Comparison of ENCODE assay signal across 31 cellular contexts in genomic region chr9:4642351-4642750, GRCh38. TPM values are rescaled to one million over a fixed set of nuclear protein-coding genes. Genes with fewer than 3 reads are reported as not detected.
"Had no signal": no experiment of that assay in that cellular context is flagged by ENCODE, and none has a peak within 500 bp of the region (broad histone marks: within the 10 kb centered on the region; RNA-seq: fewer than 3 reads in every experiment).

No MANE protein-coding gene starts in this region.

- H3K4me1 Mint-ChIP-seq: activated B cell treated with CpG ODN at 0.5 μM for 24 hours; activated CD4-positive, alpha-beta T cell treated with anti-CD3 and anti-CD28 coated beads, Interleukin-2, amount 10 ng/mL, durations not matched to agents 24 days and 14 days; activated naive CD8-positive, alpha-beta T cell treated with anti-CD3 and anti-CD28 coated beads, Interleukin-2, amount 50 U/mL, for 24 hours; brain had no signal

- H3K9me3 ChIP-seq: ascending aorta had no signal

- H3K27ac ChIP-seq: ascending aorta, cardiac muscle cell, VCaP had no signal

- ATAC-seq: activated CD8-positive, alpha-beta T cell treated with anti-CD3 and anti-CD28 coated beads for 36 hours; activated naive CD8-positive, alpha-beta T cell treated with anti-CD3 and anti-CD28 coated beads, Interleukin-2, amount 50 U/mL, for 24 hours; activated T-cell treated with anti-CD3 and anti-CD28 coated beads, Interleukin-2, amount 50 U/mL, for 4 hours had no signal

- DNase-seq: activated B cell treated with CpG ODN at 0.5 μM for 24 hours; activated CD4-positive, alpha-beta memory T cell treated with anti-CD3 and anti-CD28 coated beads for 36 hours; activated CD4-positive, alpha-beta T cell treated with anti-CD3 and anti-CD28 coated beads for 4 hours; activated CD4-positive, alpha-beta T cell treated with anti-CD3 and anti-CD28 coated beads, Interleukin-2, amount 10 ng/mL, durations not matched to agents 24 days and 14 days; activated CD4-positive, alpha-beta T cell treated with anti-CD3 and anti-CD28 coated beads, Interleukin-2, amount 50 U/mL, for 1 hour; activated CD4-positive, alpha-beta T cell treated with anti-CD3 and anti-CD28 coated beads, Interleukin-2, amount 50 U/mL, for 4 hours; activated CD4-positive, CD25-positive, alpha-beta regulatory T cell treated with anti-CD3 and anti-CD28 coated beads, Interleukin-2, amount 50 U/mL, for 72 hours; activated CD8-positive, alpha-beta memory T cell treated with anti-CD3 and anti-CD28 coated beads, Interleukin-2, amount 50 U/mL, for 4 hours; activated CD8-positive, alpha-beta T cell treated with anti-CD3 and anti-CD28 coated beads for 36 hours; activated effector memory CD4-positive, alpha-beta T cell treated with Interleukin-2 at 50 U/mL for 16 hours; activated gamma-delta T cell; activated naive CD4-positive, alpha-beta T cell treated with anti-CD3 and anti-CD28 coated beads, Interleukin-2, amount 10 ng/mL, durations not matched to agents 7 days and 5 days; activated naive CD4-positive, alpha-beta T cell treated with Interleukin-2 at 50 U/mL for 16 hours; activated naive CD8-positive, alpha-beta T cell treated with anti-CD3 and anti-CD28 coated beads, Interleukin-2, amount 10 ng/mL, durations not matched to agents 7 days and 5 days; activated naive CD8-positive, alpha-beta T cell treated with anti-CD3 and anti-CD28 coated beads, Interleukin-2, amount 50 U/mL, for 24 hours; activated T-cell treated with anti-CD3 and anti-CD28 coated beads for 4 hours; activated T-cell treated with anti-CD3 and anti-CD28 coated beads, Interleukin-2, amount 50 U/mL, for 1 hour; activated T-cell treated with anti-CD3 and anti-CD28 coated beads, Interleukin-2, amount 50 U/mL, for 4 hours; amygdala; anterior cingulate cortex; caudate nucleus; T-helper 2 cell; T-helper 9 cell had no signal

- H3K27me3 ChIP-seq: ascending aorta, cardiac muscle cell had no signal

- H3K36me3 ChIP-seq: ascending aorta, cardiac muscle cell had no signal

- H3K4me3 Mint-ChIP-seq: activated B cell treated with CpG ODN at 0.5 μM for 24 hours; activated CD4-positive, alpha-beta memory T cell treated with anti-CD3 and anti-CD28 coated beads for 36 hours; activated CD4-positive, alpha-beta T cell treated with anti-CD3 and anti-CD28 coated beads, Interleukin-2, amount 10 ng/mL, durations not matched to agents 24 days and 14 days; activated CD8-positive, alpha-beta T cell treated with anti-CD3 and anti-CD28 coated beads for 36 hours; activated naive CD4-positive, alpha-beta T cell treated with anti-CD3 and anti-CD28 coated beads, Interleukin-2, amount 10 ng/mL, durations not matched to agents 7 days and 5 days; activated naive CD4-positive, alpha-beta T cell treated with anti-CD3 and anti-CD28 coated beads, Interleukin-2, amount 50 U/mL, for 24 hours; activated naive CD8-positive, alpha-beta T cell; activated naive CD8-positive, alpha-beta T cell treated with anti-CD3 and anti-CD28 coated beads, Interleukin-2, amount 10 ng/mL, durations not matched to agents 7 days and 5 days; activated naive CD8-positive, alpha-beta T cell treated with anti-CD3 and anti-CD28 coated beads, Interleukin-2, amount 50 U/mL, for 24 hours; activated T-cell treated with anti-CD3 and anti-CD28 coated beads, Interleukin-2, amount 50 U/mL, for 4 hours; brain; T-helper 2 cell treated with Interferon-gamma antibody and Interleukin-4, amounts not matched to agents 5 μg/mL and 100 μg/mL, for 36 hours had no signal

- H3K36me3 Mint-ChIP-seq: activated CD4-positive, alpha-beta memory T cell treated with anti-CD3 and anti-CD28 coated beads for 36 hours; activated naive CD4-positive, alpha-beta T cell treated with anti-CD3 and anti-CD28 coated beads, Interleukin-2, amount 10 ng/mL, durations not matched to agents 7 days and 5 days; activated naive CD4-positive, alpha-beta T cell treated with anti-CD3 and anti-CD28 coated beads, Interleukin-2, amount 50 U/mL, for 24 hours; activated naive CD8-positive, alpha-beta T cell treated with anti-CD3 and anti-CD28 coated beads, Interleukin-2, amount 10 ng/mL, durations not matched to agents 7 days and 5 days; brain had no signal

- H3K27ac Mint-ChIP-seq: activated B cell treated with CpG ODN at 0.5 μM for 24 hours; activated CD4-positive, alpha-beta memory T cell treated with anti-CD3 and anti-CD28 coated beads for 36 hours; activated CD4-positive, alpha-beta T cell treated with anti-CD3 and anti-CD28 coated beads, Interleukin-2, amount 10 ng/mL, durations not matched to agents 24 days and 14 days; activated CD8-positive, alpha-beta T cell treated with anti-CD3 and anti-CD28 coated beads for 36 hours; activated naive CD4-positive, alpha-beta T cell treated with anti-CD3 and anti-CD28 coated beads, Interleukin-2, amount 10 ng/mL, durations not matched to agents 7 days and 5 days; activated naive CD4-positive, alpha-beta T cell treated with anti-CD3 and anti-CD28 coated beads, Interleukin-2, amount 50 U/mL, for 24 hours; activated naive CD8-positive, alpha-beta T cell; activated naive CD8-positive, alpha-beta T cell treated with anti-CD3 and anti-CD28 coated beads, Interleukin-2, amount 10 ng/mL, durations not matched to agents 7 days and 5 days; activated naive CD8-positive, alpha-beta T cell treated with anti-CD3 and anti-CD28 coated beads, Interleukin-2, amount 50 U/mL, for 24 hours; activated T-helper 2 cell treated with anti-CD3 and anti-CD28 coated beads, Interferon-gamma antibody, Interleukin-2, Interleukin-4, amounts not matched to agents 10 μg/mL and 5 μg/mL and 100 μg/mL, durations not matched to agents 14 hours and 24 hours and 36 hours; brain; T-helper 2 cell treated with Interferon-gamma antibody and Interleukin-4, amounts not matched to agents 5 μg/mL and 100 μg/mL, for 36 hours had no signal

- H3K9me3 Mint-ChIP-seq: activated B cell treated with CpG ODN at 0.5 μM for 24 hours; activated CD4-positive, alpha-beta memory T cell treated with anti-CD3 and anti-CD28 coated beads for 36 hours; activated CD4-positive, alpha-beta T cell treated with anti-CD3 and anti-CD28 coated beads, Interleukin-2, amount 10 ng/mL, durations not matched to agents 24 days and 14 days; activated CD8-positive, alpha-beta T cell treated with anti-CD3 and anti-CD28 coated beads for 36 hours; activated naive CD4-positive, alpha-beta T cell treated with anti-CD3 and anti-CD28 coated beads, Interleukin-2, amount 10 ng/mL, durations not matched to agents 7 days and 5 days; activated naive CD4-positive, alpha-beta T cell treated with anti-CD3 and anti-CD28 coated beads, Interleukin-2, amount 50 U/mL, for 24 hours; activated naive CD8-positive, alpha-beta T cell treated with anti-CD3 and anti-CD28 coated beads, Interleukin-2, amount 10 ng/mL, durations not matched to agents 7 days and 5 days; activated naive CD8-positive, alpha-beta T cell treated with anti-CD3 and anti-CD28 coated beads, Interleukin-2, amount 50 U/mL, for 24 hours; activated T-cell treated with anti-CD3 and anti-CD28 coated beads, Interleukin-2, amount 50 U/mL, for 4 hours; activated T-helper 2 cell treated with anti-CD3 and anti-CD28 coated beads, Interferon-gamma antibody, Interleukin-2, Interleukin-4, amounts not matched to agents 10 μg/mL and 5 μg/mL and 100 μg/mL, durations not matched to agents 14 hours and 24 hours and 36 hours; brain; T-helper 2 cell treated with Interferon-gamma antibody and Interleukin-4, amounts not matched to agents 5 μg/mL and 100 μg/mL, for 36 hours had no signal

- H3K27me3 Mint-ChIP-seq: activated CD4-positive, alpha-beta memory T cell treated with anti-CD3 and anti-CD28 coated beads for 36 hours; activated CD8-positive, alpha-beta T cell treated with anti-CD3 and anti-CD28 coated beads for 36 hours; activated naive CD4-positive, alpha-beta T cell treated with anti-CD3 and anti-CD28 coated beads, Interleukin-2, amount 10 ng/mL, durations not matched to agents 7 days and 5 days; activated naive CD4-positive, alpha-beta T cell treated with anti-CD3 and anti-CD28 coated beads, Interleukin-2, amount 50 U/mL, for 24 hours; activated naive CD8-positive, alpha-beta T cell; activated naive CD8-positive, alpha-beta T cell treated with anti-CD3 and anti-CD28 coated beads, Interleukin-2, amount 10 ng/mL, durations not matched to agents 7 days and 5 days; activated naive CD8-positive, alpha-beta T cell treated with anti-CD3 and anti-CD28 coated beads, Interleukin-2, amount 50 U/mL, for 24 hours had no signal

- H3K4me3 ChIP-seq: ascending aorta, cardiac muscle cell had no signal

- H3K4me1 ChIP-seq: ascending aorta had no signal

RNA-seq across cellular contexts. Expression of gene SPATA6L, which starts 23.9 kb away (rescaled TPM):
- total RNA-seq: activated CD4-positive, alpha-beta T cell treated with anti-CD3 and anti-CD28 coated beads, Interleukin-2, amount 10 ng/mL, durations not matched to agents 24 days and 14 days; ascending aorta had no signal
